ENCODE assay signal across 8 cellular contexts in the genomic region with DNA sequence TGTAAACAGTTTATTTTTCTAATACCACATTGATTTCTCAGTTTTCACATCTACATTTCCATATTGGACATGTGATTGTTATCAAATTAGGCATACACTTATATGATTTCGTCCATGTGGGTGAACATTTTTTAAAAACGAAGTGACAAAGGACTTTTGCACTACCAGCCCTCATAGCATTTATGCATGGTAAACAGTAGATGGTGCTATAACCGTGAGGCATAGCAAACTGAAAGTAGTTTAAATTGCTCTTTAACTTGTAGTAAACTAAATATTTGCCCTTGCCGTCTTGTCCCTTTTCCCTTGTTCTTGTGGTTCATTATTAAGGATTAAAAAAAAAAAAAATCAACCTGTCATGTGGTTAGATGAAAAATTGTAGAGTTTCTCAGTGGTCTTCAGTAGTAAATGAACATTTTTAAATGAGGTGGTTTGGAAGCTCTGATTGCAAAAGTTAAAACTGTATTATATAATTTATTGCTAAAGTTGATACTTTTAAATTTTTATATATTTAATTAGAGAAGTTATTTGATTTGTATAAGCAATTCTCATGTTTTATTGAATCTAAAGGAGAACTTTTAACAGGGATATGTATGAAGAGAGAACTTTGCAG. TPM values are rescaled to one million over a fixed set of nuclear protein-coding genes. Genes with fewer than 3 reads are reported as not detected.
DNase-seq lines count a peak whose midpoint lies in the region; ATAC-seq and TF ChIP-seq lines count a peak whose summit lies in the region.

No MANE protein-coding gene starts in this region.

- POLR2A ChIA-PET in activated naive CD8-positive, alpha-beta T cell treated with anti-CD3 and anti-CD28 coated beads, Interleukin-2, amount 10 ng/mL, durations not matched to agents 7 days and 5 days (lab: Charles Lee), result no interaction called here

- no peaks in the 10 kb centered on the region for H3K9me3 Mint-ChIP-seq in activated naive CD8-positive, alpha-beta T cell treated with anti-CD3 and anti-CD28 coated beads, Interleukin-2, amount 10 ng/mL, durations not matched to agents 7 days and 5 days

- peaks cover 1% of the 10 kb centered on the region for H3K4me1 Mint-ChIP-seq in activated naive CD8-positive, alpha-beta T cell treated with anti-CD3 and anti-CD28 coated beads, Interleukin-2, amount 10 ng/mL, durations not matched to agents 7 days and 5 days

- TF ChIP-seq CTCF in cardiac muscle cell (IDR thresholded peaks at IDR 0.05; ENCODE audit: low read depth, low read length), result peak; percentile 80

- H3K27ac ChIP-seq in cardiac muscle cell, result no peak overlapping the region

- peaks cover 5% of the 10 kb centered on the region for H3K36me3 Mint-ChIP-seq in activated naive CD8-positive, alpha-beta T cell treated with anti-CD3 and anti-CD28 coated beads, Interleukin-2, amount 10 ng/mL, durations not matched to agents 7 days and 5 days

- no peaks in the 10 kb centered on the region for H3K27me3 Mint-ChIP-seq in activated naive CD8-positive, alpha-beta T cell treated with anti-CD3 and anti-CD28 coated beads, Interleukin-2, amount 10 ng/mL, durations not matched to agents 7 days and 5 days

- H3K36me3 ChIP-seq in cardiac muscle cell, result no peaks in the 10 kb centered on the region
- H3K36me3 ChIP-seq in H7 (replicated peaks; ENCODE audit: control insufficient read depth, insufficient read depth, low read length), result no peaks in the 10 kb centered on the region

- H3K9me3 ChIP-seq in cardiac muscle cell (ENCODE audit: low read depth), result no peaks in the 10 kb centered on the region

- ATAC-seq in GM18867 (IDR thresholded peaks at IDR 0.05; ENCODE audit: unreplicated experiment) (peak; percentile 98), HG03039 (IDR thresholded peaks at IDR 0.05; ENCODE audit: unreplicated experiment) (peak; percentile 81)
- ATAC-seq in activated naive CD8-positive, alpha-beta T cell treated with anti-CD3 and anti-CD28 coated beads, Interleukin-2, amount 10 ng/mL, durations not matched to agents 7 days and 5 days (ENCODE audit: low read depth), result peak; percentile 74

- peak overlapping the region; percentile 78 for H3K4me3 Mint-ChIP-seq in activated naive CD8-positive, alpha-beta T cell treated with anti-CD3 and anti-CD28 coated beads, Interleukin-2, amount 10 ng/mL, durations not matched to agents 7 days and 5 days

- H3K4me1 ChIP-seq in cardiac muscle cell (ENCODE audit: low read depth), result no peaks in the 10 kb centered on the region

- no peaks in the 10 kb centered on the region for H3K27me3 ChIP-seq in cardiac muscle cell
- H3K27me3 ChIP-seq in H7 (ENCODE audit: control insufficient read depth, insufficient read depth, low read length), result no peaks in the 10 kb centered on the region

- peak overlapping the region; percentile 46 for H3K27ac Mint-ChIP-seq in activated naive CD8-positive, alpha-beta T cell treated with anti-CD3 and anti-CD28 coated beads, Interleukin-2, amount 10 ng/mL, durations not matched to agents 7 days and 5 days

- no peak overlapping the region for H3K4me3 ChIP-seq in cardiac muscle cell
- H3K4me3 ChIP-seq in H7 (ENCODE audit: insufficient read depth, low read depth, low read length), result no peak overlapping the region

- peak; percentile 68 for DNase-seq in COLO829 (ENCODE audit: low spot score)
- peak; percentile 12 for DNase-seq in NCI-H2107 treated with DMSO at 0.1 percent for 48 hours (lab: John Stamatoyannopoulos, UW; ENCODE audit: unreplicated experiment)
- no peak for DNase-seq in activated naive CD8-positive, alpha-beta T cell treated with anti-CD3 and anti-CD28 coated beads, Interleukin-2, amount 10 ng/mL, durations not matched to agents 7 days and 5 days
- peak; percentile 52 to 82 for DNase-seq in cardiac muscle cell (ENCODE audit: low read depth in 1 of 2, low spot score in 1 of 2)
- DNase-seq in retina, result peak; percentile 19
- DNase-seq in H7, result no peak

RNA-seq across cellular contexts. Expression of a gene that starts 24.0 kb away (rescaled TPM):
- not detected for total RNA-seq in activated naive CD8-positive, alpha-beta T cell treated with anti-CD3 and anti-CD28 coated beads, Interleukin-2, amount 10 ng/mL, durations not matched to agents 7 days and 5 days
- total RNA-seq in cardiac muscle cell, result not detected in 2 replicates
- 0.45 TPM in 1 of 2 replicates, not detected in the other for polyA plus RNA-seq in cardiac muscle cell
- not detected in 2 replicates for total RNA-seq in H7 (2014; rRNA removed; shearing (Covaris generic))

RNA-seq across cellular contexts. Expression of a gene that starts 24.5 kb away (rescaled TPM):
- 10 to 100 TPM in 1 of 2 experiments, 1 to 10 TPM in 1; 8.3 to 10.2 TPM for total RNA-seq in activated naive CD8-positive, alpha-beta T cell treated with anti-CD3 and anti-CD28 coated beads, Interleukin-2, amount 10 ng/mL, durations not matched to agents 7 days and 5 days
- 5.4 and 6.8 TPM in 2 replicates for total RNA-seq in cardiac muscle cell
- 8.5 and 8.8 TPM in 2 replicates for polyA plus RNA-seq in cardiac muscle cell
- total RNA-seq in H7 (2014; rRNA removed; shearing (Covaris generic)), result 6.3 and 8.1 TPM in 2 replicates

RNA-seq across cellular contexts. Expression of a gene that starts 30.7 kb away (rescaled TPM):
- under 1 TPM in 1 of 2 experiments, not detected in 1; 0.09 TPM for total RNA-seq in activated naive CD8-positive, alpha-beta T cell treated with anti-CD3 and anti-CD28 coated beads, Interleukin-2, amount 10 ng/mL, durations not matched to agents 7 days and 5 days
- 29.5 and 48.6 TPM in 2 replicates for total RNA-seq in cardiac muscle cell
- polyA plus RNA-seq in cardiac muscle cell, result 32.6 and 40.4 TPM in 2 replicates
- total RNA-seq in H7 (2014; rRNA removed; shearing (Covaris generic)), result 6.5 and 7.5 TPM in 2 replicates

RNA-seq across cellular contexts. Expression of a gene that starts 58.3 kb away (rescaled TPM):
- 1 to 10 TPM; 7.7 to 9.6 TPM for total RNA-seq in activated naive CD8-positive, alpha-beta T cell treated with anti-CD3 and anti-CD28 coated beads, Interleukin-2, amount 10 ng/mL, durations not matched to agents 7 days and 5 days
- 1.5 and 1.7 TPM in 2 replicates for total RNA-seq in cardiac muscle cell
- polyA plus RNA-seq in cardiac muscle cell, result 3.1 and 3.4 TPM in 2 replicates
- total RNA-seq in H7 (2014; rRNA removed; shearing (Covaris generic)), result 1.0 and 1.4 TPM in 2 replicates

RNA-seq across cellular contexts. Expression of a gene that starts 58.5 kb away (rescaled TPM):
- 10 to 100 TPM; 16.4 to 18.4 TPM for total RNA-seq in activated naive CD8-positive, alpha-beta T cell treated with anti-CD3 and anti-CD28 coated beads, Interleukin-2, amount 10 ng/mL, durations not matched to agents 7 days and 5 days
- total RNA-seq in cardiac muscle cell, result 6.0 and 7.3 TPM in 2 replicates
- 9.1 and 10.1 TPM in 2 replicates for polyA plus RNA-seq in cardiac muscle cell
- total RNA-seq in H7 (2014; rRNA removed; shearing (Covaris generic)), result 7.7 and 22.2 TPM in 2 replicates

Comparison
In these comparisons a context has a peak if more than half of its experiments do, and no peak if none do; other contexts are left out.
1. DNase-seq: peak in COLO829 (single experiment), NCI-H2107 treated with DMSO at 0.1 percent for 48 hours (single experiment), cardiac muscle cell (2 of 2) and retina (single experiment); none in activated naive CD8-positive, alpha-beta T cell treated with anti-CD3 and anti-CD28 coated beads, Interleukin-2, amount 10 ng/mL, durations not matched to agents 7 days and 5 days (single experiment) and H7 (single experiment).
2. Peak in every context shown above with its lines, with median percentiles within 50 percentile points of each other: ATAC-seq.